In genomic region chr2:26043862-26044736, GRCh38 we compare ENCODE assay signal across 1 cellular context.
TF ChIP-seq lines count a peak whose summit lies in the region.

No MANE protein-coding gene starts in this region.

TF ChIP-seq in HepG2, 621 proteins besides CTCF, POLR2A, EP300 and RAD21 (continues in another document):
- peak; percentile 72; the same call in 1 of the 2 replicates for TF ChIP-seq KMT2A (CRISPR knock-in tag; IDR thresholded peaks at IDR 0.05)
- no peak for TF ChIP-seq HHEX (CRISPR knock-in tag; IDR thresholded peaks at IDR 0.05)
- no peak for TF ChIP-seq CREB1 (IDR thresholded peaks at IDR 0.05)
- peak; percentile 52 for TF ChIP-seq CREB1 (CRISPR knock-in tag; IDR thresholded peaks at IDR 0.05)
- peak; percentile 52; the same call in 1 of the 2 replicates for TF ChIP-seq HNF4A (CRISPR knock-in tag; IDR thresholded peaks at IDR 0.05)
- no peak for TF ChIP-seq SOX6 (IDR thresholded peaks at IDR 0.05)
- TF ChIP-seq SOX6 (CRISPR knock-in tag; IDR thresholded peaks at IDR 0.05): peak; percentile 70
- no peak for TF ChIP-seq ZNF781 (CRISPR knock-in tag; IDR thresholded peaks at IDR 0.05; ENCODE audit: borderline replicate concordance, not compliant biosample characterization)
- no peak for TF ChIP-seq ZNF709 (CRISPR knock-in tag; IDR thresholded peaks at IDR 0.05)
- TF ChIP-seq ELK4 (CRISPR knock-in tag; IDR thresholded peaks at IDR 0.05; ENCODE audit: borderline replicate concordance): no peak
- TF ChIP-seq ZNF737 (CRISPR knock-in tag; IDR thresholded peaks at IDR 0.05; ENCODE audit: borderline replicate concordance): no peak
- peak; percentile 34; the same call in 1 of the 2 replicates for TF ChIP-seq ATF7 (IDR thresholded peaks at IDR 0.05)
- no peak for TF ChIP-seq ATF7 (CRISPR knock-in tag; IDR thresholded peaks at IDR 0.05)
- peak; percentile 28; the same call in 1 of the 2 replicates for TF ChIP-seq HNF4G (IDR thresholded peaks at IDR 0.05; ENCODE audit: borderline replicate concordance, low read depth, low read length)
- no peak for TF ChIP-seq HNF4G (CRISPR knock-in tag; IDR thresholded peaks at IDR 0.05; ENCODE audit: borderline replicate concordance, low read depth)
- TF ChIP-seq WIZ (CRISPR knock-in tag; IDR thresholded peaks at IDR 0.05): no peak
- no peak for TF ChIP-seq NFE2L2 (IDR thresholded peaks at IDR 0.05; ENCODE audit: low read length)
- TF ChIP-seq ZBTB10 (CRISPR knock-in tag; IDR thresholded peaks at IDR 0.05; ENCODE audit: borderline replicate concordance): no peak
- TF ChIP-seq LCORL (IDR thresholded peaks at IDR 0.05): no peak
- TF ChIP-seq LCORL (CRISPR knock-in tag; IDR thresholded peaks at IDR 0.05): peak; percentile 45; the same call in 1 of the 2 replicates
- TF ChIP-seq ZFAT (CRISPR knock-in tag; conservative IDR thresholded peaks at IDR 0.05): no peak
- no peak for TF ChIP-seq ZNF629 (CRISPR knock-in tag; conservative IDR thresholded peaks at IDR 0.05)
- TF ChIP-seq ZNF770 (CRISPR knock-in tag; IDR thresholded peaks at IDR 0.05): peak; percentile 93
- peak; percentile 43; the same call in 1 of the 2 replicates for TF ChIP-seq SALL1 (CRISPR knock-in tag; IDR thresholded peaks at IDR 0.05)
- no peak for TF ChIP-seq XBP1 (CRISPR knock-in tag; IDR thresholded peaks at IDR 0.05)
- TF ChIP-seq MZF1 (CRISPR knock-in tag; IDR thresholded peaks at IDR 0.05; ENCODE audit: borderline replicate concordance): no peak
- TF ChIP-seq UBTF (CRISPR knock-in tag; IDR thresholded peaks at IDR 0.05): 0 out of 2 replicates have a peak, but pooled peaks have one; percentile 35
- TF ChIP-seq MNT (IDR thresholded peaks at IDR 0.05): no peak
- TF ChIP-seq HNRNPLL (IDR thresholded peaks at IDR 0.05; ENCODE audit: low read depth, low read length, poor library complexity, severe bottlenecking): no peak
- TF ChIP-seq ZSCAN9 (CRISPR knock-in tag; IDR thresholded peaks at IDR 0.05; ENCODE audit: borderline replicate concordance): no peak
- peak; percentile 55; the same call in 1 of the 2 replicates for TF ChIP-seq SIX4 (CRISPR knock-in tag; IDR thresholded peaks at IDR 0.05)
- TF ChIP-seq HNRNPK (IDR thresholded peaks at IDR 0.05; ENCODE audit: low read depth, low read length, poor library complexity, severe bottlenecking): peak; percentile 64
- TF ChIP-seq ZNF251 (CRISPR knock-in tag; IDR thresholded peaks at IDR 0.05): no peak
- TF ChIP-seq BCL6 (CRISPR knock-in tag; IDR thresholded peaks at IDR 0.05): no peak
- no peak for TF ChIP-seq LBX2 (CRISPR knock-in tag; IDR thresholded peaks at IDR 0.05; ENCODE audit: borderline replicate concordance)
- no peak for TF ChIP-seq ZNF747 (CRISPR knock-in tag; IDR thresholded peaks at IDR 0.05; ENCODE audit: borderline replicate concordance)
- peak; percentile 29; the same call in 1 of the 2 replicates for TF ChIP-seq ZNF567 (CRISPR knock-in tag; IDR thresholded peaks at IDR 0.05; ENCODE audit: borderline replicate concordance)
- TF ChIP-seq NCOR1 (IDR thresholded peaks at IDR 0.05; ENCODE audit: borderline replicate concordance, low read length): 0 out of 2 replicates have a peak, but pooled peaks have one; percentile 23
- no peak for TF ChIP-seq ZNF20 (CRISPR knock-in tag; IDR thresholded peaks at IDR 0.05)
- TF ChIP-seq ZFP36L2 (CRISPR knock-in tag; IDR thresholded peaks at IDR 0.05): no peak
- TF ChIP-seq ZNF276 (CRISPR knock-in tag; IDR thresholded peaks at IDR 0.05; ENCODE audit: low read depth): no peak
- TF ChIP-seq ZGPAT (CRISPR knock-in tag; IDR thresholded peaks at IDR 0.05): peak; percentile 20; the same call in 1 of the 2 replicates
- TF ChIP-seq NONO (IDR thresholded peaks at IDR 0.05): no peak
- 0 out of 2 replicates have a peak, but pooled peaks have one; percentile 28 for TF ChIP-seq NONO (CRISPR knock-in tag; conservative IDR thresholded peaks at IDR 0.05)
- no peak for TF ChIP-seq CENPBD1 (CRISPR knock-in tag; IDR thresholded peaks at IDR 0.05; ENCODE audit: borderline replicate concordance, low read depth)
- TF ChIP-seq THAP7 (CRISPR knock-in tag; IDR thresholded peaks at IDR 0.05): no peak
- 0 out of 2 replicates have a peak, but pooled peaks have one; percentile 27 for TF ChIP-seq POGZ (CRISPR knock-in tag; IDR thresholded peaks at IDR 0.05)
- TF ChIP-seq ZNF761 (CRISPR knock-in tag; conservative IDR thresholded peaks at IDR 0.05): no peak
